Comparison of ENCODE assay signal across 36 cellular contexts in the genomic region with DNA sequence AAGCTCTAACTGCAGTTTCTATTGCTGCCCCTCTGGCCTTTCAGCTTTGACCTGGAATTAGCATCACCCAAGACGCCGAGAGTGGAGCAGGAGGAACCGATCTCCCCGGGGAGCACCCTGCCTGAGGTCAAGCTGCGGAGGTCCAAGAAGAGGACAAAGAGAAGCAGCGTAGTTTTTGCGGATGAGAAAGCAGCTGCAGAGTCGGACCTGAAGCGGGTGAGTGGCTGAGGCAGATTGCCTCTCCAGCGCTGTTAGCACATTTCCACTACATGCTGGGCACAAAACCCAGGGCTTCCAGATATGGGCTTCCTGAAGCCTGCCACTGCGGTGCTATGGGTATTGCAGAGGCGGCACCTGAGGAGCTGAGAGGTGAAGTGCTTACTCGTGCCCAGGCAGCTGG. TPM values are rescaled to one million over a fixed set of nuclear protein-coding genes. Genes with fewer than 3 reads are reported as not detected.
"Had no signal": no experiment of that assay in that cellular context is flagged by ENCODE, and none has a peak within 500 bp of the region (broad histone marks: within the 10 kb centered on the region; RNA-seq: fewer than 3 reads in every experiment).

No MANE protein-coding gene starts in this region.

- H3K27ac Mint-ChIP-seq: activated T-helper 1 cell treated with anti-CD3 and anti-CD28 coated beads, Interleukin-12 subunit alpha, Interleukin-12 subunit beta, Interleukin-2, Interleukin-4 antibody, amounts not matched to agents 30 ng/mL and 10 ng/mL and 1 ng/mL, durations not matched to agents 14 hours and 24 hours and 36 hours; T-helper 1 cell treated with Interleukin-12 subunit alpha and Interleukin-12 subunit beta and Interleukin-4 antibody, amounts not matched to agents 30 μg/mL and 1 μg/mL, for 36 hours; T-helper 2 cell treated with Interferon-gamma antibody and Interleukin-4, amounts not matched to agents 5 μg/mL and 100 μg/mL, for 36 hours had no signal

- DNase-seq: activated CD4-positive, alpha-beta memory T cell treated with anti-CD3 and anti-CD28 coated beads for 36 hours; activated CD4-positive, alpha-beta T cell treated with anti-CD3 and anti-CD28 coated beads for 4 hours; activated CD4-positive, alpha-beta T cell treated with anti-CD3 and anti-CD28 coated beads, Interleukin-2, amount 50 U/mL, for 1 hour; activated gamma-delta T cell treated with Interleukin-2 at 50 U/mL for 16 hours; activated naive CD4-positive, alpha-beta T cell treated with anti-CD3 and anti-CD28 coated beads, Interleukin-2, amount 50 U/mL, for 16 hours; activated T-cell treated with anti-CD3 and anti-CD28 coated beads for 4 hours; activated T-cell treated with anti-CD3 and anti-CD28 coated beads, Interleukin-2, amount 50 U/mL, for 4 hours; amniotic stem cell; aorta; brain microvascular endothelial cell; MM.1S; MV-4-11; NCI-H1092; NCI-H1417; NCI-H146; NCI-H187; NCI-H2029 treated with DMSO at 0.1 percent for 48 hours; NCI-H2107; NCI-H2171; NCI-H510A; NCI-H526; NCI-H748 treated with DMSO at 0.1 percent for 48 hours; NK-92 treated with Interleukin-12 subunit alpha and Interleukin-12 subunit beta, amount 100 ng/mL, for 24 hours; PC-3; Peyer's patch; RPMI8226; SHP77 treated with DMSO at 0.1 percent for 48 hours; SK-N-SH had no signal

- H3K4me3 ChIP-seq: Peyer's patch, SJSA1 had no signal

- H3K36me3 ChIP-seq: brain microvascular endothelial cell, SJSA1 had no signal

- H3K27ac ChIP-seq: brain microvascular endothelial cell, KMS-11, Peyer's patch, SJSA1 had no signal

- ATAC-seq: activated T-cell treated with anti-CD3 and anti-CD28 coated beads, Interleukin-2, amount 50 U/mL, for 4 hours; PC-3 had no signal

- H3K4me1 Mint-ChIP-seq: central memory CD8-positive, alpha-beta T cell had no signal

- H3K4me3 Mint-ChIP-seq: activated CD4-positive, alpha-beta memory T cell treated with anti-CD3 and anti-CD28 coated beads for 36 hours; activated T-cell treated with anti-CD3 and anti-CD28 coated beads, Interleukin-2, amount 50 U/mL, for 4 hours; activated T-helper 1 cell treated with anti-CD3 and anti-CD28 coated beads, Interleukin-12 subunit alpha, Interleukin-12 subunit beta, Interleukin-2, Interleukin-4 antibody, amounts not matched to agents 30 ng/mL and 10 ng/mL and 1 ng/mL, durations not matched to agents 14 hours and 24 hours and 36 hours; central memory CD8-positive, alpha-beta T cell; T-helper 1 cell treated with Interleukin-12 subunit alpha and Interleukin-12 subunit beta and Interleukin-4 antibody, amounts not matched to agents 30 μg/mL and 1 μg/mL, for 36 hours; T-helper 2 cell treated with Interferon-gamma antibody and Interleukin-4, amounts not matched to agents 5 μg/mL and 100 μg/mL, for 36 hours had no signal

- H3K9ac ChIP-seq: KMS-11, SK-N-SH had no signal

- H3K4me2 ChIP-seq: KMS-11, SK-N-SH had no signal

- H3K27me3 Mint-ChIP-seq: activated CD4-positive, alpha-beta memory T cell treated with anti-CD3 and anti-CD28 coated beads for 36 hours; central memory CD8-positive, alpha-beta T cell had no signal

- H3K4me1 ChIP-seq: Peyer's patch, SJSA1 had no signal

- H3K27me3 ChIP-seq: brain microvascular endothelial cell, Peyer's patch, SJSA1 had no signal

- H3K9me3 ChIP-seq: Peyer's patch, SJSA1, SK-N-SH had no signal

- H3K9me3 Mint-ChIP-seq: activated CD4-positive, alpha-beta memory T cell treated with anti-CD3 and anti-CD28 coated beads for 36 hours; activated T-cell treated with anti-CD3 and anti-CD28 coated beads, Interleukin-2, amount 50 U/mL, for 4 hours; activated T-helper 1 cell treated with anti-CD3 and anti-CD28 coated beads, Interleukin-12 subunit alpha, Interleukin-12 subunit beta, Interleukin-2, Interleukin-4 antibody, amounts not matched to agents 30 ng/mL and 10 ng/mL and 1 ng/mL, durations not matched to agents 14 hours and 24 hours and 36 hours; central memory CD8-positive, alpha-beta T cell; T-helper 1 cell treated with Interleukin-12 subunit alpha and Interleukin-12 subunit beta and Interleukin-4 antibody, amounts not matched to agents 30 μg/mL and 1 μg/mL, for 36 hours; T-helper 2 cell treated with Interferon-gamma antibody and Interleukin-4, amounts not matched to agents 5 μg/mL and 100 μg/mL, for 36 hours had no signal

RNA-seq across cellular contexts. Expression of a gene that starts 26.8 kb away (rescaled TPM):
- total RNA-seq: activated CD4-positive, alpha-beta memory T cell treated with anti-CD3 and anti-CD28 coated beads for 36 hours; activated CD8-positive, alpha-beta memory T cell treated with anti-CD3 and anti-CD28 coated beads for 36 hours; activated T-cell treated with anti-CD3 and anti-CD28 coated beads, Interleukin-2, amount 50 U/mL, for 4 hours; activated T-helper 1 cell treated with anti-CD3 and anti-CD28 coated beads, Interleukin-12 subunit alpha, Interleukin-12 subunit beta, Interleukin-2, Interleukin-4 antibody, amounts not matched to agents 30 ng/mL and 10 ng/mL and 1 ng/mL, durations not matched to agents 14 hours and 24 hours and 36 hours; aorta; LHCN-M2; PC-3; Peyer's patch; SJSA1 had no signal
- polyA plus RNA-seq: aorta, SK-N-SH had no signal
